ENCODE assay signal across 27 cellular contexts in the genomic region with DNA sequence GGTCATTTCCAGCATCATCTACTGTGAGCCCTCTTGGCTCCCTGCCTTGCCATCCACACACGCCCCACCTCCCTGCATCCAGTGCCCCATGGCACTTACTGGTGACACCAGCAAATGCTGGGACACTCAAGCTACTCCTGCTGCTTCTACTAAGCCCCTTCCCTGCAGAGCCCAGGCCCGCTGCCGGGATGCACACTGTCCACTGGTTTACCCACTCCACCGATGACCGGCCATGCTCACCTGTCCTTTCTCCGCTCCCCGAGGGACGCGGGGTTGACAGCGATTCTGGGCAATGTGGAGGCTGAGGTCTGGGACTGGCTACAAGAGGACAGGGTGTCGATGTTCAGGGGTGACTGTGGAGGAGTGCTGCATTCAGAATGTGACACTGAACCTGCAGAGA.
"Had no signal": no experiment of that assay in that cellular context is flagged by ENCODE, and none has a peak within 500 bp of the region (broad histone marks: within the 10 kb centered on the region; RNA-seq: fewer than 3 reads in every experiment).

No MANE protein-coding gene starts in this region.

- H3K4me3 ChIP-seq: adrenal gland, body of pancreas, colonic mucosa, esophagus muscularis mucosa, gastrocnemius medialis had no signal

- H3K4me1 ChIP-seq: adrenal gland, body of pancreas, colonic mucosa, gastrocnemius medialis had no signal

- H3K9me3 ChIP-seq: adrenal gland, body of pancreas, colonic mucosa, esophagus muscularis mucosa, gastrocnemius medialis had no signal

- DNase-seq: activated CD4-positive, alpha-beta memory T cell treated with anti-CD3 and anti-CD28 coated beads for 36 hours; activated CD4-positive, alpha-beta T cell treated with anti-CD3 and anti-CD28 coated beads for 36 hours; activated CD4-positive, alpha-beta T cell treated with anti-CD3 and anti-CD28 coated beads, Interleukin-2, amount 10 ng/mL, durations not matched to agents 24 days and 14 days; activated CD4-positive, CD25-positive, alpha-beta regulatory T cell; activated CD4-positive, CD25-positive, alpha-beta regulatory T cell treated with anti-CD3 and anti-CD28 coated beads, Interleukin-2, amount 50 U/mL, for 72 hours; activated CD8-positive, alpha-beta memory T cell treated with anti-CD3 and anti-CD28 coated beads, Interleukin-2, amount 10 ng/mL, durations not matched to agents 7 days and 5 days; activated CD8-positive, alpha-beta memory T cell treated with anti-CD3 and anti-CD28 coated beads, Interleukin-2, amount 50 U/mL, for 4 hours; activated CD8-positive, alpha-beta T cell treated with anti-CD3 and anti-CD28 coated beads, Interleukin-2, amount 10 ng/mL, durations not matched to agents 7 days and 5 days; activated effector memory CD4-positive, alpha-beta T cell treated with anti-CD3 and anti-CD28 coated beads, Interleukin-2, amount 50 U/mL, for 16 hours; activated naive CD4-positive, alpha-beta T cell treated with anti-CD3 and anti-CD28 coated beads for 36 hours; activated naive CD8-positive, alpha-beta T cell treated with anti-CD3 and anti-CD28 coated beads for 36 hours; activated naive CD8-positive, alpha-beta T cell treated with anti-CD3 and anti-CD28 coated beads, Interleukin-2, amount 50 U/mL, for 24 hours; activated T-cell treated with anti-CD3 and anti-CD28 coated beads, Interleukin-2, amount 50 U/mL, for 1 hour; activated T-cell treated with anti-CD3 and anti-CD28 coated beads, Interleukin-2, amount 50 U/mL, for 48 hours; adrenal gland; amygdala; body of pancreas; caudate nucleus; colonic mucosa; effector CD8-positive, alpha-beta T cell; erythroblast; foreskin keratinocyte; gastrocnemius medialis; glutamatergic neuron; T-helper 1 cell; T-helper 2 cell had no signal

- H3K27ac ChIP-seq: adrenal gland, body of pancreas, colonic mucosa, esophagus muscularis mucosa, foreskin keratinocyte, gastrocnemius medialis had no signal

- H3K27me3 ChIP-seq: adrenal gland, body of pancreas, colonic mucosa, esophagus muscularis mucosa, foreskin keratinocyte, gastrocnemius medialis had no signal

- ATAC-seq: activated CD4-positive, alpha-beta T cell treated with anti-CD3 and anti-CD28 coated beads for 36 hours; activated CD8-positive, alpha-beta memory T cell treated with anti-CD3 and anti-CD28 coated beads, Interleukin-2, amount 10 ng/mL, durations not matched to agents 7 days and 5 days; activated CD8-positive, alpha-beta T cell treated with anti-CD3 and anti-CD28 coated beads, Interleukin-2, amount 10 ng/mL, durations not matched to agents 7 days and 5 days; activated naive CD8-positive, alpha-beta T cell treated with anti-CD3 and anti-CD28 coated beads, Interleukin-2, amount 50 U/mL, for 24 hours; body of pancreas; foreskin keratinocyte; gastrocnemius medialis had no signal
